In the genomic region with DNA sequence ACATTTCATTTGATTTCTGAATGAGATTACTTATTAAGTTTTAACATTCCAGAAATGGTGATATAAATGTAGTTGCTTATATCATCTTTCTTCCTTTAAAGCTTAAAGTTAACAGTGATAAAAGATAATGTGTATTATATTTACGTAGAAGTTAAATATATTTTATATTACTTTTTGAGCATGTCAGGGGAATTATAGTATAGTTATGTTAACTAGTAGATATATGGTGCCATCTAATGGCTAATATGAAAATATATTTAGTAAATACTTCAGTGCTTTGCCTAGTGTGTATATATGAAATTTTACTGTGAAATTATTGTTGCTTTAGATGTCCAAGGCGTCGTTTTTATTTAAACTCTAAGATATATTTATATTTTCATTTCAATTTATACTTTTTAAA, we compare ENCODE assay signal across 8 cellular contexts. TPM values are rescaled to one million over a fixed set of nuclear protein-coding genes. Genes with fewer than 3 reads are reported as not detected.
DNase-seq lines count a peak whose midpoint lies in the region; ATAC-seq and TF ChIP-seq lines count a peak whose summit lies in the region.

No MANE protein-coding gene starts in this region.

- H3K27me3 ChIP-seq in HCT116 (ENCODE audit: insufficient read depth, low read length) (peaks cover 29% of the 10 kb centered on the region), Panc1 (ENCODE audit: control insufficient read depth, insufficient read depth, low read length) (peaks cover 2% of the 10 kb centered on the region; the same call in 1 of the 2 replicates), foreskin keratinocyte (no peaks in the 10 kb centered on the region), right atrium auricular region (no peaks in the 10 kb centered on the region)

- no peak for TF ChIP-seq POLR2A in HCT116 (IDR thresholded peaks at IDR 0.05; ENCODE audit: borderline replicate concordance, extremely low read depth, insufficient read depth, insufficient read length)

- CTCF ChIA-PET in HCT116 (lab: Charles Lee), result interaction anchor here (0.6 to 4.5 kb wide), 6 partner anchors 82 to 161 kb away, joined by 3 to 44 read pairs (median 4); a partner anchor contains a TSS
- CTCF ChIA-PET in Panc1 (lab: Charles Lee), result interaction anchor here (1.3 kb wide), 1 partner anchor 131 kb away, joined by 15 read pairs; no protein-coding TSS in a partner anchor

- H3K4me3 ChIP-seq in AG10803 (ENCODE audit: low read length), result no peak overlapping the region
- H3K4me3 ChIP-seq in HCT116 (replicated peaks in 1 of 2; ENCODE audit: low read depth in 1 of 2, low read length in 2 of 2), result no peak overlapping the region
- no peak overlapping the region for H3K4me3 ChIP-seq in Panc1 (ENCODE audit: low read depth in 2 of 2, low read length in 2 of 2)
- no peak overlapping the region for H3K4me3 ChIP-seq in right atrium auricular region

- H3K36me3 ChIP-seq in HCT116 (ENCODE audit: control insufficient read depth in 1 of 2, insufficient read depth in 2 of 2, low read length in 2 of 2) (no peaks in the 10 kb centered on the region), Panc1 (ENCODE audit: control insufficient read depth, insufficient read depth, low read length) (no peaks in the 10 kb centered on the region), right atrium auricular region (no peaks in the 10 kb centered on the region)

- H3K4me2 ChIP-seq in HCT116 (ENCODE audit: low read length), result no peak overlapping the region

- H3K27ac ChIP-seq in HCT116 (ENCODE audit: low read depth, low read length) (no peak overlapping the region), Panc1 (ENCODE audit: low read length) (no peak overlapping the region), foreskin keratinocyte (peak overlapping the region; percentile 55), right atrium auricular region (no peak overlapping the region)

- ATAC-seq in HCT116, result peak; percentile 76
- ATAC-seq in Panc1, result 0 out of 2 replicates have a peak, but pooled peaks have one; percentile 71
- peak; percentile 45 for ATAC-seq in foreskin keratinocyte
- no peak for ATAC-seq in HG03457 (IDR thresholded peaks at IDR 0.05; ENCODE audit: unreplicated experiment)

- no peak overlapping the region for H2AFZ ChIP-seq in HCT116 (ENCODE audit: low read depth, low read length, poor library complexity, severe bottlenecking)

- intact Hi-C loops in HCT116 (cut with micrococcal nuclease) (loop anchor here (1.0 to 5.0 kb wide), 3 partner anchors 129 to 412 kb away; no protein-coding TSS in a partner anchor), Panc1 (cut with micrococcal nuclease; ENCODE audit: unreplicated experiment) (loop anchor here (1.0 kb wide), 1 partner anchor 129 kb away; no protein-coding TSS in a partner anchor)

- BruUV-seq in HCT116 (replicated peaks; lab: Mats Ljungman, UMichigan) (no TSS peak), Panc1 (replicated peaks; lab: Mats Ljungman, UMichigan) (no TSS peak)

- no peaks in the 10 kb centered on the region for H3K9me2 ChIP-seq in HCT116 (ENCODE audit: insufficient read depth)

- in situ Hi-C loops in Panc1 (cut with HindIII; ENCODE audit: low pct_unique_long_range_greater_than_20kb, low sequenced_read_pairs), result no loop called here

- TF ChIP-seq CTCF in AG10803 (conservative IDR thresholded peaks at IDR 0.05; ENCODE audit: low read length) (peak; percentile 53), HCT116 (IDR thresholded peaks at IDR 0.05 in 2 of 3, conservative IDR thresholded peaks at IDR 0.05 in 1 of 3; ENCODE audit: borderline replicate concordance in 1 of 3, insufficient read depth in 1 of 3, low read depth in 2 of 3, low read length in 2 of 3) (peak in 1 of 3 experiments; percentile 57; a peak in 2 of 6 replicates), Panc1 (IDR thresholded peaks at IDR 0.05) (no peak), foreskin keratinocyte (conservative IDR thresholded peaks at IDR 0.05) (peak; percentile 70), right atrium auricular region (IDR thresholded peaks at IDR 0.05) (peak in 1 of 2 donors; percentile 56)

- H3K4me1 ChIP-seq in HCT116 (ENCODE audit: control insufficient read depth in 1 of 2, insufficient read depth in 2 of 2, low read length in 2 of 2), result no peaks in the 10 kb centered on the region
- H3K4me1 ChIP-seq in Panc1 (ENCODE audit: control insufficient read depth, insufficient read depth, low read length), result no peaks in the 10 kb centered on the region
- H3K4me1 ChIP-seq in foreskin keratinocyte, result no peaks in the 10 kb centered on the region
- H3K4me1 ChIP-seq in right atrium auricular region, result no peaks in the 10 kb centered on the region

- POLR2A ChIA-PET in HCT116 (lab: Charles Lee), result no interaction called here
- POLR2A ChIA-PET in Panc1 (lab: Charles Lee), result no interaction called here

- RAD21 ChIA-PET in HCT116 (lab: Charles Lee; ENCODE audit: low non-redundant PET in 1 of 2, low total read pairs in 2 of 2, uncharacterized antibody in 2 of 2, unreplicated experiment in 2 of 2), result no interaction called here

- H3K79me2 ChIP-seq in HCT116 (ENCODE audit: insufficient read depth, low read length), result no peaks in the 10 kb centered on the region

- TF ChIP-seq RAD21 in HCT116 (IDR thresholded peaks at IDR 0.05; ENCODE audit: low read depth), result peak; percentile 63

- H4K20me1 ChIP-seq in HCT116 (ENCODE audit: insufficient read depth), result no peaks in the 10 kb centered on the region

- DNase-seq in AG10803 (ENCODE audit: low read depth) (peak; percentile 19), HCT116 (ENCODE audit: low read depth, low spot score) (no peak), Panc1 (ENCODE audit: low read depth, low spot score) (no peak), foreskin keratinocyte (peak in 1 of 2 donors; percentile 24), right atrium auricular region (ENCODE audit: low spot score) (no peak)
- DNase-seq in activated CD8-positive, alpha-beta memory T cell treated with anti-CD3 and anti-CD28 coated beads, Interleukin-2, amount 50 U/mL, for 48 hours, result no peak
- DNase-seq in central memory CD4-positive, alpha-beta T cell, result no peak

- H3K9me3 ChIP-seq in HCT116 (ENCODE audit: control insufficient read depth in 1 of 2, insufficient read depth in 1 of 2, low read depth in 1 of 2, low read length in 2 of 2), result no peaks in the 10 kb centered on the region
- H3K9me3 ChIP-seq in Panc1 (ENCODE audit: control insufficient read depth, insufficient read depth, low read depth, low read length), result no peaks in the 10 kb centered on the region
- peaks cover 0 to 9% of the 10 kb centered on the region in 2 donors for H3K9me3 ChIP-seq in right atrium auricular region

- H3K9ac ChIP-seq in HCT116 (ENCODE audit: low read length), result no peak overlapping the region

TF ChIP-seq in HCT116, 20 proteins besides CTCF, POLR2A, EP300 and RAD21 (continues in another document):
- TF ChIP-seq FOSL1 (IDR thresholded peaks at IDR 0.05; ENCODE audit: low read depth), result no peak
- no peak for TF ChIP-seq SRF (IDR thresholded peaks at IDR 0.05; ENCODE audit: low read depth)
- TF ChIP-seq, protein P1, sequence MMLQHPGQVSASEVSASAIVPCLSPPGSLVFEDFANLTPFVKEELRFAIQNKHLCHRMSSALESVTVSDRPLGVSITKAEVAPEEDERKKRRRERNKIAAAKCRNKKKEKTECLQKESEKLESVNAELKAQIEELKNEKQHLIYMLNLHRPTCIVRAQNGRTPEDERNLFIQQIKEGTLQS (IDR thresholded peaks at IDR 0.05), result no peak
- TF ChIP-seq TCF7L2 (IDR thresholded peaks at IDR 0.05; ENCODE audit: borderline replicate concordance, extremely low read depth, insufficient read depth, insufficient read length), result no peak
- TF ChIP-seq CBX3 (IDR thresholded peaks at IDR 0.05; ENCODE audit: low read depth), result no peak
- no peak for TF ChIP-seq ELF1 (IDR thresholded peaks at IDR 0.05; ENCODE audit: borderline replicate concordance, low read depth)
- TF ChIP-seq, protein P2, sequence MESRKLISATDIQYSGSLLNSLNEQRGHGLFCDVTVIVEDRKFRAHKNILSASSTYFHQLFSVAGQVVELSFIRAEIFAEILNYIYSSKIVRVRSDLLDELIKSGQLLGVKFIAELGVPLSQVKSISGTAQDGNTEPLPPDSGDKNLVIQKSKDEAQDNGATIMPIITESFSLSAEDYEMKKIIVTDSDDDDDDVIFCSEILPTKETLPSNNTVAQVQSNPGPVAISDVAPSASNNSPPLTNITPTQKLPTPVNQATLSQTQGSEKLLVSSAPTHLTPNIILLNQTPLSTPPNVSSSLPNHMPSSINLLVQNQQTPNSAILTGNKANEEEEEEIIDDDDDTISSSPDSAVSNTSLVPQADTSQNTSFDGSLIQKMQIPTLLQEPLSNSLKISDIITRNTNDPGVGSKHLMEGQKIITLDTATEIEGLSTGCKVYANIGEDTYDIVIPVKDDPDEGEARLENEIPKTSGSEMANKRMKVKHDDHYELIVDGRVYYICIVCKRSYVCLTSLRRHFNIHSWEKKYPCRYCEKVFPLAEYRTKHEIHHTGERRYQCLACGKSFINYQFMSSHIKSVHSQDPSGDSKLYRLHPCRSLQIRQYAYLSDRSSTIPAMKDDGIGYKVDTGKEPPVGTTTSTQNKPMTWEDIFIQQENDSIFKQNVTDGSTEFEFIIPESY (IDR thresholded peaks at IDR 0.05; ENCODE audit: extremely low read depth, insufficient replicate concordance, low read length), result no peak
- no peak for TF ChIP-seq ZNF274 (IDR thresholded peaks at IDR 0.05; ENCODE audit: low read depth, low read length)
- no peak for TF ChIP-seq CEBPB (IDR thresholded peaks at IDR 0.05; ENCODE audit: low read depth)
- TF ChIP-seq JUND (IDR thresholded peaks at IDR 0.05), result no peak
- TF ChIP-seq EZH2phosphoT487 (IDR thresholded peaks at IDR 0.05; ENCODE audit: borderline replicate concordance), result no peak
- TF ChIP-seq POLR2AphosphoS5 (IDR thresholded peaks at IDR 0.05; ENCODE audit: low read depth, low read length), result no peak

RNA-seq across cellular contexts. Expression of a gene that starts 51.5 kb away (rescaled TPM):
- 0.07 TPM for total RNA-seq in HCT116 (2021; ENCODE audit: unreplicated experiment)
- polyA plus RNA-seq in HCT116 (2012), result not detected in 2 replicates
- total RNA-seq in Panc1 (2021; ENCODE audit: unreplicated experiment), result not detected
- polyA plus RNA-seq in Panc1 (2012; ENCODE audit: insufficient read length), result not detected
- 4.1 and 7.1 TPM in 2 replicates for total RNA-seq in foreskin keratinocyte
- polyA plus RNA-seq in foreskin keratinocyte, result 0.48 and 0.97 TPM in 2 replicates
- under 1 TPM in 1 of 2 donors, not detected in 1; 0.04 TPM for total RNA-seq in right atrium auricular region
